In genomic region chr16:71817150-71817500, GRCh38 we compare ENCODE assay signal across 8 cellular contexts. TPM values are rescaled to one million over a fixed set of nuclear protein-coding genes. Genes with fewer than 3 reads are reported as not detected.
DNase-seq lines count a peak whose midpoint lies in the region; ATAC-seq, FAIRE-seq and TF ChIP-seq lines count a peak whose summit lies in the region.
"Not testable (repeated sequence)": the region's sequence is repeated elsewhere in the genome, so short reads cannot be mapped to it uniquely, and the experiment has no call there.

No MANE protein-coding gene starts in this region.

- CTCF ChIA-PET in A549 (lab: Yijun Ruan, JAX) = interaction anchor here (1.0 kb wide), 1 partner anchor 66 kb away, joined by 3 read pairs; no protein-coding TSS in a partner anchor
- CTCF ChIA-PET in activated CD4-positive, alpha-beta T cell treated with anti-CD3 and anti-CD28 coated beads, Interleukin-2, amount 10 ng/mL, durations not matched to agents 7 days and 5 days (lab: Charles Lee) = interaction anchor here (1.0 to 1.9 kb wide), 2 partner anchors 17 to 66 kb away, joined by 3 to 8 read pairs; partner anchors contain the start of gene ZNF821

- H3K27me3 ChIP-seq in colonic mucosa = not testable (repeated sequence)

- not testable (repeated sequence) for ATAC-seq in A549; memory B cell (ENCODE audit: low read depth); stimulated activated effector memory CD8-positive, alpha-beta T cell treated with anti-CD3 and anti-CD28 coated beads, Interleukin-12 subunit alpha, Interleukin-12 subunit beta, amount 100 ng/mL, for 72 hours
- ATAC-seq in GM19023 (IDR thresholded peaks at IDR 0.05; ENCODE audit: unreplicated experiment) (peak; percentile 2), HG02610 (IDR thresholded peaks at IDR 0.05; ENCODE audit: unreplicated experiment) (peak; percentile 11), HG03432 (IDR thresholded peaks at IDR 0.05; ENCODE audit: unreplicated experiment) (peak; percentile 17)

- not testable (repeated sequence) for H3K27me3 Mint-ChIP-seq in activated CD4-positive, alpha-beta T cell treated with anti-CD3 and anti-CD28 coated beads, Interleukin-2, amount 10 ng/mL, durations not matched to agents 7 days and 5 days; memory B cell

- not testable (repeated sequence) for DNase-seq in A549 (ENCODE audit: low read depth in 1 of 2, low spot score in 1 of 2); activated CD4-positive, alpha-beta T cell treated with anti-CD3 and anti-CD28 coated beads, Interleukin-2, amount 10 ng/mL, durations not matched to agents 7 days and 5 days; colonic mucosa; memory B cell (ENCODE audit: low spot score in 2 of 2); stimulated activated effector memory CD8-positive, alpha-beta T cell treated with anti-CD3 and anti-CD28 coated beads, Interleukin-12 subunit alpha, Interleukin-12 subunit beta, amount 100 ng/mL, for 72 hours (ENCODE audit: low spot score in 2 of 2)

- peak overlapping the region; percentile 36 for H3K27ac Mint-ChIP-seq in activated CD4-positive, alpha-beta T cell treated with anti-CD3 and anti-CD28 coated beads, Interleukin-2, amount 10 ng/mL, durations not matched to agents 7 days and 5 days
- peak overlapping the region; percentile 82 for H3K27ac Mint-ChIP-seq in memory B cell
- H3K27ac Mint-ChIP-seq in stimulated activated effector memory CD8-positive, alpha-beta T cell treated with anti-CD3 and anti-CD28 coated beads, Interleukin-12 subunit alpha, Interleukin-12 subunit beta, amount 100 ng/mL, for 72 hours = peak overlapping the region; percentile 88

- not testable (repeated sequence) for TF ChIP-seq POLR2A in A549 (IDR thresholded peaks at IDR 0.05; ENCODE audit: low read length)

- H3K36me3 Mint-ChIP-seq in activated CD4-positive, alpha-beta T cell treated with anti-CD3 and anti-CD28 coated beads, Interleukin-2, amount 10 ng/mL, durations not matched to agents 7 days and 5 days (ENCODE audit: low read depth); memory B cell; stimulated activated effector memory CD8-positive, alpha-beta T cell treated with anti-CD3 and anti-CD28 coated beads, Interleukin-12 subunit alpha, Interleukin-12 subunit beta, amount 100 ng/mL, for 72 hours: not testable (repeated sequence)

- peak overlapping the region; percentile 55 for H3K4me2 ChIP-seq in A549

- not testable (repeated sequence) for FAIRE-seq in A549 (lab: Jason Lieb, UNC)

- not testable (repeated sequence) for TF ChIP-seq RAD21 in A549 (conservative IDR thresholded peaks at IDR 0.05 in 1 of 2, IDR thresholded peaks at IDR 0.05 in 1 of 2)

- H3K9me3 ChIP-seq in A549, colonic mucosa: not testable (repeated sequence)

- not testable (repeated sequence) for H3K9ac ChIP-seq in colonic mucosa (ENCODE audit: low read depth in 2 of 2, low read length in 2 of 2)

- not testable (repeated sequence) for H3K4me1 ChIP-seq in A549, colonic mucosa

- intact Hi-C loops in colonic mucosa (cut with DNase I) = not testable (repeated sequence)

- TF ChIP-seq EP300 in A549 (IDR thresholded peaks at IDR 0.05) = not testable (repeated sequence)

- not testable (repeated sequence) for H3K9me3 Mint-ChIP-seq in activated CD4-positive, alpha-beta T cell treated with anti-CD3 and anti-CD28 coated beads, Interleukin-2, amount 10 ng/mL, durations not matched to agents 7 days and 5 days; memory B cell; stimulated activated effector memory CD8-positive, alpha-beta T cell treated with anti-CD3 and anti-CD28 coated beads, Interleukin-12 subunit alpha, Interleukin-12 subunit beta, amount 100 ng/mL, for 72 hours

- H3K27ac ChIP-seq in A549 = peak overlapping the region in 1 of 2 experiments; percentile 51; a peak in 1 of 6 replicates
- H3K27ac ChIP-seq in colonic mucosa = peak overlapping the region; percentile 23

- not testable (repeated sequence) for H3K4me3 Mint-ChIP-seq in activated CD4-positive, alpha-beta T cell treated with anti-CD3 and anti-CD28 coated beads, Interleukin-2, amount 10 ng/mL, durations not matched to agents 7 days and 5 days; memory B cell
- peak overlapping the region; percentile 63 for H3K4me3 Mint-ChIP-seq in stimulated activated effector memory CD8-positive, alpha-beta T cell treated with anti-CD3 and anti-CD28 coated beads, Interleukin-12 subunit alpha, Interleukin-12 subunit beta, amount 100 ng/mL, for 72 hours

- POLR2A ChIA-PET in A549 (lab: Yijun Ruan, JAX); activated CD4-positive, alpha-beta T cell treated with anti-CD3 and anti-CD28 coated beads, Interleukin-2, amount 10 ng/mL, durations not matched to agents 7 days and 5 days (lab: Charles Lee): not testable (repeated sequence)

- TF ChIP-seq CTCF in A549 (IDR thresholded peaks at IDR 0.05); colonic mucosa (IDR thresholded peaks at IDR 0.05): not testable (repeated sequence)

- H3K36me3 ChIP-seq in colonic mucosa = not testable (repeated sequence)

- peaks cover 12% of the 10 kb centered on the region for H3K4me1 Mint-ChIP-seq in activated CD4-positive, alpha-beta T cell treated with anti-CD3 and anti-CD28 coated beads, Interleukin-2, amount 10 ng/mL, durations not matched to agents 7 days and 5 days
- peaks cover 12% of the 10 kb centered on the region for H3K4me1 Mint-ChIP-seq in memory B cell
- peaks cover 15% of the 10 kb centered on the region for H3K4me1 Mint-ChIP-seq in stimulated activated effector memory CD8-positive, alpha-beta T cell treated with anti-CD3 and anti-CD28 coated beads, Interleukin-12 subunit alpha, Interleukin-12 subunit beta, amount 100 ng/mL, for 72 hours

- WGBS in A549 (ENCODE audit: missing lambda C conversion rate) = 78% methylated on average over 10 of the region's 10 CpGs

- not testable (repeated sequence) for H3K4me3 ChIP-seq in A549, colonic mucosa

RNA-seq across cellular contexts. Expression of gene AP1G1, which starts 8.5 kb away (rescaled TPM):
- polyA plus RNA-seq in A549 (2011; rRNA removed) (85.6 and 98.0 TPM in 2 replicates), A549 (2017; fragmentation: RNase III; extraction: RNeasy Plus Mini Kit Qiagen cat#74134 plus additional on column Dnase treatment) (38.1 to 40.7 TPM (median 38.6 TPM) in 3 replicates)
- 24.0 and 27.9 TPM in 2 replicates for polyA plus RNA-seq in A549 (2012; cell fraction: cytosol; rRNA removed)
- polyA plus RNA-seq in A549 (2012; cell fraction: nucleus; rRNA removed) = 31.3 and 54.0 TPM in 2 replicates
- 158 and 173 TPM in 2 replicates for polyA minus RNA-seq in A549 (2011; rRNA and poly(A)+ RNA removed)
- 10 to 100 TPM; 76.4 to 83.4 TPM for total RNA-seq in activated CD4-positive, alpha-beta T cell treated with anti-CD3 and anti-CD28 coated beads, Interleukin-2, amount 10 ng/mL, durations not matched to agents 7 days and 5 days
- total RNA-seq in colonic mucosa = 100 to 1,000 TPM; 101 to 102 TPM

RNA-seq across cellular contexts. Expression of gene ATXN1L, which starts 28.7 kb away (rescaled TPM):
- 16.9 and 18.2 TPM in 2 replicates for polyA plus RNA-seq in A549 (2011; rRNA removed)
- 7.9 and 10.5 TPM in 2 replicates for polyA plus RNA-seq in A549 (2012; cell fraction: cytosol; rRNA removed)
- 11.3 and 13.5 TPM in 2 replicates for polyA plus RNA-seq in A549 (2012; cell fraction: nucleus; rRNA removed)
- 16.2 to 17.7 TPM (median 17.4 TPM) in 3 replicates for polyA plus RNA-seq in A549 (2017; fragmentation: RNase III; extraction: RNeasy Plus Mini Kit Qiagen cat#74134 plus additional on column Dnase treatment)
- 20.2 and 20.8 TPM in 2 replicates for polyA minus RNA-seq in A549 (2011; rRNA and poly(A)+ RNA removed)
- total RNA-seq in activated CD4-positive, alpha-beta T cell treated with anti-CD3 and anti-CD28 coated beads, Interleukin-2, amount 10 ng/mL, durations not matched to agents 7 days and 5 days = 10 to 100 TPM; 23.2 to 23.6 TPM
- 10 to 100 TPM; 19.4 to 26.1 TPM for total RNA-seq in colonic mucosa

Comparison
In these comparisons a context has a peak if more than half of its experiments do, and no peak if none do; other contexts are left out.
1. H3K27ac Mint-ChIP-seq: peak in every context shown above with its lines; median percentile 88 in stimulated activated effector memory CD8-positive, alpha-beta T cell treated with anti-CD3 and anti-CD28 coated beads, Interleukin-12 subunit alpha, Interleukin-12 subunit beta, amount 100 ng/mL, for 72 hours; 82 in memory B cell; 36 in activated CD4-positive, alpha-beta T cell treated with anti-CD3 and anti-CD28 coated beads, Interleukin-2, amount 10 ng/mL, durations not matched to agents 7 days and 5 days.